In genomic region chr2:7648381-7648780, GRCh38 we compare ENCODE assay signal across 19 cellular contexts.
DNase-seq lines count a peak whose midpoint lies in the region; ATAC-seq and TF ChIP-seq lines count a peak whose summit lies in the region.
"Had no signal": no experiment of that assay in that cellular context is flagged by ENCODE, and none has a peak within 500 bp of the region (broad histone marks: within the 10 kb centered on the region; RNA-seq: fewer than 3 reads in every experiment).

No MANE protein-coding gene starts in this region.

- no peak for TF ChIP-seq CTCF in CD8-positive, alpha-beta T cell (IDR thresholded peaks at IDR 0.05)
- no peak for TF ChIP-seq CTCF in testis (IDR thresholded peaks at IDR 0.05)
- no peak for TF ChIP-seq CTCF in left lung (IDR thresholded peaks at IDR 0.05)
- TF ChIP-seq CTCF in GM10248 (IDR thresholded peaks at IDR 0.05; ENCODE audit: control extremely low read depth, extremely low read depth, low read depth, missing control alignments): no peak

- H3K36me3 Mint-ChIP-seq in CD8-positive, alpha-beta T cell: peaks cover 13% of the 10 kb centered on the region

- peaks cover 16% of the 10 kb centered on the region for H3K9me3 Mint-ChIP-seq in CD8-positive, alpha-beta T cell

- H3K9me3 ChIP-seq in CD8-positive, alpha-beta T cell (ENCODE audit: low read length): no peaks in the 10 kb centered on the region
- H3K9me3 ChIP-seq in testis (no peaks in the 10 kb centered on the region), left lung (peaks cover 0 to 6% of the 10 kb centered on the region in 2 donors)
- H3K9me3 ChIP-seq: A549 had no signal

- peaks cover 44% of the 10 kb centered on the region for H3K4me1 Mint-ChIP-seq in CD8-positive, alpha-beta T cell (ENCODE audit: low read depth)

- H3K27me3 ChIP-seq in CD8-positive, alpha-beta T cell (ENCODE audit: insufficient read depth, low read length): no peaks in the 10 kb centered on the region
- H3K27me3 ChIP-seq in testis (no peaks in the 10 kb centered on the region), left lung (no peaks in the 10 kb centered on the region)

- H3K36me3 ChIP-seq in CD8-positive, alpha-beta T cell (ENCODE audit: insufficient read depth, low read length): no peaks in the 10 kb centered on the region
- H3K36me3 ChIP-seq in testis (ENCODE audit: low read depth, missing control alignments) (no peaks in the 10 kb centered on the region), left lung (no peaks in the 10 kb centered on the region)

- ATAC-seq in CD8-positive, alpha-beta T cell: no peak
- ATAC-seq in left lung: no peak
- ATAC-seq: A549 had no signal

- WGBS in testis, 2 donors: 89 to 98% methylated on average over 3 of the region's 3 CpGs

- no peaks in the 10 kb centered on the region for H3K27me3 Mint-ChIP-seq in CD8-positive, alpha-beta T cell (ENCODE audit: low read depth)

- H3K4me3 ChIP-seq in CD8-positive, alpha-beta T cell (ENCODE audit: low read depth, low read length): no peak overlapping the region
- H3K4me3 ChIP-seq in testis (no peak overlapping the region), left lung (no peak overlapping the region)
- H3K4me3 ChIP-seq: A549 had no signal

- POLR2A ChIA-PET in CD8-positive, alpha-beta T cell (lab: Charles Lee): no interaction called here
- POLR2A ChIA-PET in GM10248 (lab: Yijun Ruan, JAX): no interaction called here

- H3K4me1 ChIP-seq in CD8-positive, alpha-beta T cell (ENCODE audit: insufficient read depth, low read length): peaks cover 30% of the 10 kb centered on the region
- no peaks in the 10 kb centered on the region for H3K4me1 ChIP-seq in testis
- H3K4me1 ChIP-seq in left lung: no peaks in the 10 kb centered on the region
- H3K4me1 ChIP-seq: A549 had no signal

- no peak overlapping the region for H3K27ac ChIP-seq in CD8-positive, alpha-beta T cell (ENCODE audit: low read depth, low read length)
- H3K27ac ChIP-seq in temporal lobe (ENCODE audit: low read depth, low read length) (peak overlapping the region; percentile 3), testis (no peak overlapping the region), left lung (no peak overlapping the region)
- H3K27ac ChIP-seq: A549 had no signal

- intact Hi-C loops in CD8-positive, alpha-beta T cell (cut with DNase I, micrococcal nuclease): no loop called here
- intact Hi-C loops in testis (cut with DNase I; ENCODE audit: low total_unique reads): no loop called here
- intact Hi-C loops in left lung (cut with DNase I): no loop called here

- H3K4me3 Mint-ChIP-seq in CD8-positive, alpha-beta T cell: no peak overlapping the region
- H3K4me3 Mint-ChIP-seq: CD4-positive, alpha-beta memory T cell had no signal

- H3K27ac Mint-ChIP-seq in CD8-positive, alpha-beta T cell: peak overlapping the region; percentile 18

- CTCF ChIA-PET in CD8-positive, alpha-beta T cell (lab: Charles Lee): no interaction called here
- CTCF ChIA-PET in GM10248 (lab: Yijun Ruan, JAX): no interaction called here

- TF ChIP-seq POLR2A in testis (IDR thresholded peaks at IDR 0.05): no peak

- DNase-seq in CD8-positive, alpha-beta T cell: no peak
- DNase-seq in cerebellar cortex (ENCODE audit: low spot score) (peak; percentile 87), inferior parietal cortex (ENCODE audit: extremely low spot score) (peak; percentile 27), testis (no peak), left lung (no peak), GM10248 (ENCODE audit: extremely low spot score) (no peak)
- DNase-seq: 8988T; ACHN; AML-193; CD4-positive, alpha-beta memory T cell; DMS 273 treated with DMSO at 0.1 percent for 48 hours; DMS79; EL; GF-D8; GOT3; H7; HCEC 1CT had no signal

Comparison
In these comparisons a context has a peak if more than half of its experiments do, and no peak if none do; other contexts are left out.
1. DNase-seq: peak in cerebellar cortex (single experiment) and inferior parietal cortex (single experiment); none in CD8-positive, alpha-beta T cell (0 of 7), testis (single experiment), left lung (0 of 2) and GM10248 (single experiment).